ENCODE assay signal across 8 cellular contexts in genomic region chr1:63322944-63323865, GRCh38. TPM values are rescaled to one million over a fixed set of nuclear protein-coding genes. Genes with fewer than 3 reads are reported as not detected.
DNase-seq lines count a peak whose midpoint lies in the region; ATAC-seq and TF ChIP-seq lines count a peak whose summit lies in the region.

No MANE protein-coding gene starts in this region.

- H3K36me3 ChIP-seq in ACC112 (ENCODE audit: insufficient read depth, low read length): no peaks in the 10 kb centered on the region
- no peaks in the 10 kb centered on the region for H3K36me3 ChIP-seq in PC-3 (ENCODE audit: low read depth, low read length)
- no peaks in the 10 kb centered on the region for H3K36me3 ChIP-seq in muscle layer of colon (ENCODE audit: insufficient read depth, low read length)

- peaks cover 12% of the 10 kb centered on the region for H3K36me3 Mint-ChIP-seq in chondrocyte (ENCODE audit: low read depth)

- POLR2A ChIA-PET in PC-3 (lab: Charles Lee; ENCODE audit: unreplicated experiment): no interaction called here

- CTCF ChIA-PET in PC-3 (lab: Charles Lee): no interaction called here

- H3K9me3 Mint-ChIP-seq in chondrocyte (ENCODE audit: low read depth): peaks cover 5% of the 10 kb centered on the region

- peak overlapping the region; percentile 88 for H3K4me2 ChIP-seq in PC-3 (ENCODE audit: low read length)

- TF ChIP-seq CTCF in PC-3 (conservative IDR thresholded peaks at IDR 0.05; ENCODE audit: low read depth, low read length): no peak
- peak; percentile 1 for TF ChIP-seq CTCF in chondrocyte (IDR thresholded peaks at IDR 0.05)

- peak; percentile 20 for ATAC-seq in GM21723 (IDR thresholded peaks at IDR 0.05; ENCODE audit: unreplicated experiment)
- no peak for ATAC-seq in PC-3
- ATAC-seq in GM21737 (IDR thresholded peaks at IDR 0.05; ENCODE audit: unreplicated experiment): no peak
- ATAC-seq in HG02623 (IDR thresholded peaks at IDR 0.05; ENCODE audit: unreplicated experiment): no peak
- ATAC-seq in HG02852 (IDR thresholded peaks at IDR 0.05; ENCODE audit: unreplicated experiment): no peak

- BruUV-seq in PC-3 (replicated peaks; lab: Mats Ljungman, UMichigan): no TSS peak

- no peak for DNase-seq in PC-3
- DNase-seq in chondrocyte (ENCODE audit: low spot score): peak; percentile 92

- intact Hi-C loops in PC-3 (cut with micrococcal nuclease): no loop called here

- H3K9ac ChIP-seq in PC-3 (ENCODE audit: low read length): peak overlapping the region; percentile 58; the same call in 1 of the 2 replicates
- no peak overlapping the region for H3K9ac ChIP-seq in muscle layer of colon (ENCODE audit: low read length)

- peaks cover 96% of the 10 kb centered on the region for H3K27me3 ChIP-seq in ACC112 (ENCODE audit: insufficient read depth, low read length)
- no peaks in the 10 kb centered on the region for H3K27me3 ChIP-seq in PC-3 (ENCODE audit: low read length)
- H3K27me3 ChIP-seq in muscle layer of colon (ENCODE audit: control insufficient read depth in 1 of 2, insufficient read depth in 2 of 2, low read length in 2 of 2): peaks cover 81 to 93% of the 10 kb centered on the region in 2 donors

- H3K4me1 ChIP-seq in ACC112 (ENCODE audit: control insufficient read depth, insufficient read depth, low read length, unreplicated experiment) (no peaks in the 10 kb centered on the region), PC-3 (ENCODE audit: insufficient read depth, low read length) (peaks cover 2% of the 10 kb centered on the region; the same call in 1 of the 2 replicates), muscle layer of colon (ENCODE audit: insufficient read depth, low read length) (no peaks in the 10 kb centered on the region)

- H3K4me3 Mint-ChIP-seq in chondrocyte (ENCODE audit: unreplicated experiment): peak overlapping the region; percentile 40

- no peaks in the 10 kb centered on the region for H3F3A ChIP-seq in PC-3 (ENCODE audit: low read length, unreplicated experiment)

- no peaks in the 10 kb centered on the region for H4K20me1 ChIP-seq in PC-3 (ENCODE audit: low read length)

- H3K27ac ChIP-seq in ACC112 (ENCODE audit: low read depth, low read length) (no peak overlapping the region), PC-3 (ENCODE audit: low read length) (no peak overlapping the region), muscle layer of colon (ENCODE audit: low read depth, low read length) (no peak overlapping the region)

- H3K9me3 ChIP-seq in PC-3 (ENCODE audit: low read length): no peaks in the 10 kb centered on the region
- H3K9me3 ChIP-seq in muscle layer of colon (ENCODE audit: low read length): peaks cover 7% of the 10 kb centered on the region

- H3K4me3 ChIP-seq in ACC112 (ENCODE audit: low read depth, low read length) (peak overlapping the region; percentile 79), PC-3 (ENCODE audit: low read length) (peak overlapping the region; percentile 85), muscle layer of colon (ENCODE audit: low read depth in 1 of 2, low read length in 2 of 2) (peak overlapping the region; percentile 12 to 43)

- peaks cover 73% of the 10 kb centered on the region for H3K27me3 Mint-ChIP-seq in chondrocyte (ENCODE audit: low read depth)

- H2AFZ ChIP-seq in ACC112 (ENCODE audit: low read length, unreplicated experiment) (peak overlapping the region; percentile 66), PC-3 (ENCODE audit: low read length) (peak overlapping the region; percentile 99)

- no peak overlapping the region for H3K27ac Mint-ChIP-seq in chondrocyte (ENCODE audit: unreplicated experiment)

- no peaks in the 10 kb centered on the region for H3K9me2 ChIP-seq in PC-3 (replicated peaks; ENCODE audit: low read length)

- H3K79me2 ChIP-seq in ACC112 (ENCODE audit: control insufficient read depth, insufficient read depth, low read length, unreplicated experiment) (no peaks in the 10 kb centered on the region), PC-3 (ENCODE audit: low read length) (no peaks in the 10 kb centered on the region)

- H3K4me1 Mint-ChIP-seq in chondrocyte (ENCODE audit: low read depth): peaks cover 21% of the 10 kb centered on the region

RNA-seq across cellular contexts. Expression of gene FOXD3, which starts 0.8 kb away (rescaled TPM):
- total RNA-seq in PC-3 (2014; rRNA removed) (0.17 TPM in 1 of 2 replicates, not detected in the other), chondrocyte (not detected in 3 replicates)

RNA-seq across cellular contexts. Expression of gene ALG6, which starts 44.2 kb away (rescaled TPM):
- 16.0 and 17.3 TPM in 2 replicates for total RNA-seq in PC-3 (2014; rRNA removed)
- total RNA-seq in chondrocyte: 7.5 to 11.6 TPM (median 8.5 TPM) in 3 replicates

Comparison
In these comparisons a context has a peak if more than half of its experiments do, and no peak if none do; other contexts are left out.
1. H3K4me3 ChIP-seq: peak in every context shown above with its lines; median percentile 85 in PC-3; 79 in ACC112; 28 in muscle layer of colon.